ENCODE assay signal across 19 cellular contexts in the genomic region with DNA sequence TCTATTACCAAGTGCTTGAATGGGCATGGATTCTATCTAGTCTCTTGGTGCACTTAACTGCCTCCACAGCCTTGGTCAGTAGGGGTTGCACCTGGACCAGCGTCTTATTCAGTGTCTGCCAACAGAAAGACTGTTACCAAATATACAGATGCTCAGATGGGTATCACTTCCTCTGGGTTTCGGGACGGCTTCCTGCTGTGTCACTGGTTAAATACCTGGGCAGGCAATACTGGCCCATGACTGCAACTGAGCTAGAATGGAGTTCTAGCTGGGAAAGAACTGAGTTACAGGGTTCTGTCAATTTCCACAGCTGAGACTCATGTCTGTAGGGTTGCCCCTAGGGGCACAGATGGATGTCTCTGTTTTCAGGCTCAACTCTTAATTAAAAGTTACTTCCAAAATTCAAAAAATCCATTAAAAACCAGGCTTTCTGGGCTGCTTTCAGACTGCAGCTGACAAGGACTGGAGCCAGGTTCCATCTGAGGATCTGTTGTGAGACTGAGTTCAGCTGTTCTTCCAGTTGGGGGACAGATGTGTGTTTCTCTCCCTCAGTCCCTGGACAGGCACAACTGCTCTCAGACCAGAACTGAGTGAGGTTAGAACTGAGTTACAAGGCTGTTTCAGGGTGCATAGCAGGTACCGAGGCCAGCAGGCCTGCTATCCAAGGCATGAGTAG.
DNase-seq lines count a peak whose midpoint lies in the region; ATAC-seq and TF ChIP-seq lines count a peak whose summit lies in the region.
"Had no signal": no experiment of that assay in that cellular context is flagged by ENCODE, and none has a peak within 500 bp of the region (broad histone marks: within the 10 kb centered on the region; RNA-seq: fewer than 3 reads in every experiment).

No MANE protein-coding gene starts in this region.

- H3K4me3 Mint-ChIP-seq in HFFc6 = no peak overlapping the region
- H3K4me3 Mint-ChIP-seq: activated CD4-positive, alpha-beta memory T cell treated with anti-CD3 and anti-CD28 coated beads for 36 hours; activated naive CD4-positive, alpha-beta T cell treated with anti-CD3 and anti-CD28 coated beads, Interleukin-2, amount 50 U/mL, for 24 hours; activated T-cell treated with anti-CD3 and anti-CD28 coated beads, Interleukin-2, amount 50 U/mL, for 24 hours; CD8-positive, alpha-beta T cell had no signal

- peak; percentile 59 for ATAC-seq in GM21515 (IDR thresholded peaks at IDR 0.05; ENCODE audit: unreplicated experiment)
- peak; percentile 69 for ATAC-seq in HG03280 (IDR thresholded peaks at IDR 0.05; ENCODE audit: unreplicated experiment)
- peak; percentile 75 to 87 for ATAC-seq in left cardiac atrium
- no peak for ATAC-seq in HG03520 (IDR thresholded peaks at IDR 0.05; ENCODE audit: unreplicated experiment)
- ATAC-seq: CD8-positive, alpha-beta T cell had no signal

- H3K9me3 ChIP-seq in ovary (no peaks in the 10 kb centered on the region), adrenal gland (replicated peaks in 1 of 3) (no peaks in the 10 kb centered on the region)
- H3K9me3 ChIP-seq: colonic mucosa had no signal

- H3K4me3 ChIP-seq in GM12865 (ENCODE audit: low read depth, low read length) (no peak overlapping the region), ovary (no peak overlapping the region), adrenal gland (no peak overlapping the region)
- H3K4me3 ChIP-seq: colonic mucosa, stomach had no signal

- no peaks in the 10 kb centered on the region for H3K4me1 Mint-ChIP-seq in HFFc6 (ENCODE audit: low read depth)
- H3K4me1 Mint-ChIP-seq: activated naive CD4-positive, alpha-beta T cell treated with anti-CD3 and anti-CD28 coated beads, Interleukin-2, amount 50 U/mL, for 24 hours had no signal

- WGBS in ovary, 3 donors = 84 to 99% (median 86%) methylated on average over 4 of the region's 4 CpGs
- WGBS in adrenal gland, 4 donors = 73 to 94% (median 83%) methylated on average over 3 to 4 of the region's 4 CpGs

- no peaks in the 10 kb centered on the region for H3K27me3 Mint-ChIP-seq in HFFc6 (ENCODE audit: insufficient read depth)
- H3K27me3 Mint-ChIP-seq: activated CD4-positive, alpha-beta memory T cell treated with anti-CD3 and anti-CD28 coated beads for 36 hours; activated T-cell treated with anti-CD3 and anti-CD28 coated beads, Interleukin-2, amount 50 U/mL, for 24 hours had no signal

- H3K27ac ChIP-seq in ovary = no peak overlapping the region
- H3K27ac ChIP-seq in adrenal gland = no peak overlapping the region
- H3K27ac ChIP-seq: colonic mucosa, RWPE1, stomach, WERI-Rb-1 had no signal

- intact Hi-C loops in left cardiac atrium (cut with DNase I) (no loop called here), ovary (cut with DNase I) (no loop called here), adrenal gland (cut with DNase I) (no loop called here)

- TF ChIP-seq CTCF in GM12865 (IDR thresholded peaks at IDR 0.05; ENCODE audit: insufficient read depth, low read depth, low read length, missing control alignments) = no peak
- TF ChIP-seq CTCF in HFFc6 (IDR thresholded peaks at IDR 0.05) = no peak
- TF ChIP-seq CTCF in ovary (IDR thresholded peaks at IDR 0.05) = no peak
- no peak for TF ChIP-seq CTCF in adrenal gland (IDR thresholded peaks at IDR 0.05)

- H3K36me3 Mint-ChIP-seq in HFFc6 (ENCODE audit: low read depth) = no peaks in the 10 kb centered on the region
- H3K36me3 Mint-ChIP-seq: activated CD4-positive, alpha-beta memory T cell treated with anti-CD3 and anti-CD28 coated beads for 36 hours; CD8-positive, alpha-beta T cell had no signal

- H3K27me3 ChIP-seq in ovary (no peaks in the 10 kb centered on the region), adrenal gland (no peaks in the 10 kb centered on the region)
- H3K27me3 ChIP-seq: colonic mucosa, stomach had no signal

- no peak overlapping the region for H3K27ac Mint-ChIP-seq in HFFc6
- H3K27ac Mint-ChIP-seq: activated CD4-positive, alpha-beta memory T cell treated with anti-CD3 and anti-CD28 coated beads for 36 hours; activated naive CD4-positive, alpha-beta T cell treated with anti-CD3 and anti-CD28 coated beads, Interleukin-2, amount 50 U/mL, for 24 hours; activated T-cell treated with anti-CD3 and anti-CD28 coated beads, Interleukin-2, amount 50 U/mL, for 24 hours; CD8-positive, alpha-beta T cell had no signal

- no peaks in the 10 kb centered on the region for H3K36me3 ChIP-seq in ovary
- no peaks in the 10 kb centered on the region for H3K36me3 ChIP-seq in adrenal gland (replicated peaks in 1 of 2)
- H3K36me3 ChIP-seq: colonic mucosa, stomach, WERI-Rb-1 had no signal

- TF ChIP-seq POLR2A in ovary (IDR thresholded peaks at IDR 0.05) (no peak), adrenal gland (IDR thresholded peaks at IDR 0.05) (no peak)

- H3K9me3 Mint-ChIP-seq in HFFc6 = peaks cover 11% of the 10 kb centered on the region

- H3K4me1 ChIP-seq in ovary (ENCODE audit: insufficient read depth) = peaks cover 2% of the 10 kb centered on the region
- H3K4me1 ChIP-seq in adrenal gland (replicated peaks in 1 of 2) = no peaks in the 10 kb centered on the region
- H3K4me1 ChIP-seq: colonic mucosa, stomach had no signal

- DNase-seq in GM12865 (ENCODE audit: low read depth) (peak; percentile 15), left cardiac atrium (no peak), HFFc6 (no peak), ovary (no peak), adrenal gland (no peak)
- DNase-seq: activated CD4-positive, alpha-beta memory T cell treated with anti-CD3 and anti-CD28 coated beads for 36 hours; activated T-cell treated with anti-CD3 and anti-CD28 coated beads, Interleukin-2, amount 50 U/mL, for 24 hours; CD8-positive, alpha-beta T cell; colonic mucosa; EL; NCI-H2227 treated with DMSO at 0.1 percent for 48 hours; retina; stomach; WERI-Rb-1 had no signal

- TF ChIP-seq EP300 in ovary (IDR thresholded peaks at IDR 0.05) = no peak
